In genomic region chr6:99119109-99120031, GRCh38 we compare ENCODE assay signal across 8 cellular contexts.
DNase-seq lines count a peak whose midpoint lies in the region; ATAC-seq lines count a peak whose summit lies in the region.

No MANE protein-coding gene starts in this region.

- H3K4me1 ChIP-seq in iPS DF 6.9 (ENCODE audit: control insufficient read depth, insufficient read depth, low read length), result no peaks in the 10 kb centered on the region

- no peak overlapping the region for H3K4me3 ChIP-seq in iPS DF 6.9 (ENCODE audit: low read length)

- peaks cover 18 to 30% of the 10 kb centered on the region in 2 donors for H3K27me3 Mint-ChIP-seq in stimulated activated naive B cell treated with anti-CD40 and anti-IgM and Interleukin-4, amounts not matched to agents 10 μg/mL and 1 μg/mL and 100 μg/mL, for 72 hours
- peaks cover 35% of the 10 kb centered on the region for H3K27me3 Mint-ChIP-seq in activated CD8-positive, alpha-beta memory T cell treated with anti-CD3 and anti-CD28 coated beads, Interleukin-2, amount 10 ng/mL, durations not matched to agents 7 days and 5 days

- no peaks in the 10 kb centered on the region for H3K27me3 ChIP-seq in iPS DF 6.9 (ENCODE audit: control insufficient read depth, insufficient read depth, low read length)

- WGBS in iPS DF 6.9 (ENCODE audit: insufficient coverage, insufficient read length), result no CpG with 5 or more reads among the region's 8 CpGs

- H3K36me3 Mint-ChIP-seq in stimulated activated naive B cell treated with anti-CD40 and anti-IgM and Interleukin-4, amounts not matched to agents 10 μg/mL and 1 μg/mL and 100 μg/mL, for 72 hours, result no peaks in the 10 kb centered on the region
- no peaks in the 10 kb centered on the region for H3K36me3 Mint-ChIP-seq in activated CD8-positive, alpha-beta memory T cell treated with anti-CD3 and anti-CD28 coated beads, Interleukin-2, amount 10 ng/mL, durations not matched to agents 7 days and 5 days

- no peak overlapping the region for H3K27ac ChIP-seq in iPS DF 6.9 (ENCODE audit: low read length)

- no peaks in the 10 kb centered on the region for H3K36me3 ChIP-seq in iPS DF 6.9 (ENCODE audit: control insufficient read depth, insufficient read depth, low read length)

- CTCF ChIA-PET in activated CD8-positive, alpha-beta memory T cell treated with anti-CD3 and anti-CD28 coated beads, Interleukin-2, amount 10 ng/mL, durations not matched to agents 7 days and 5 days (lab: Charles Lee), result interaction anchor here (0.9 to 1.4 kb wide), 5 partner anchors 10 to 350 kb away, joined by 3 to 4 read pairs (median 3); no protein-coding TSS in a partner anchor

- no peak overlapping the region for H3K27ac Mint-ChIP-seq in stimulated activated naive B cell treated with anti-CD40 and anti-IgM and Interleukin-4, amounts not matched to agents 10 μg/mL and 1 μg/mL and 100 μg/mL, for 72 hours
- H3K27ac Mint-ChIP-seq in activated CD8-positive, alpha-beta memory T cell treated with anti-CD3 and anti-CD28 coated beads, Interleukin-2, amount 10 ng/mL, durations not matched to agents 7 days and 5 days, result no peak overlapping the region

- H3K9me3 Mint-ChIP-seq in stimulated activated naive B cell treated with anti-CD40 and anti-IgM and Interleukin-4, amounts not matched to agents 10 μg/mL and 1 μg/mL and 100 μg/mL, for 72 hours, result no peaks in the 10 kb centered on the region
- no peaks in the 10 kb centered on the region for H3K9me3 Mint-ChIP-seq in activated CD8-positive, alpha-beta memory T cell treated with anti-CD3 and anti-CD28 coated beads, Interleukin-2, amount 10 ng/mL, durations not matched to agents 7 days and 5 days (ENCODE audit: low read depth)

- peak; percentile 76 for DNase-seq in DMS 273 (lab: John Stamatoyannopoulos, UW; ENCODE audit: unreplicated experiment)
- peak; percentile 18 for DNase-seq in GM19238 (ENCODE audit: insufficient read length, low spot score)
- peak; percentile 64 to 84 for DNase-seq in NCI-H526 (lab: John Stamatoyannopoulos, UW)
- peak; percentile 35 for DNase-seq in amniotic epithelial cell (ENCODE audit: low read depth)
- DNase-seq in iPS DF 6.9 (ENCODE audit: low read depth, low spot score), result peak; percentile 11
- peak; percentile 4 for DNase-seq in stimulated activated naive B cell treated with anti-CD40 and anti-IgM and Interleukin-4, amounts not matched to agents 10 μg/mL and 1 μg/mL and 100 μg/mL, for 72 hours
- DNase-seq in activated CD8-positive, alpha-beta memory T cell treated with anti-CD3 and anti-CD28 coated beads, Interleukin-2, amount 10 ng/mL, durations not matched to agents 7 days and 5 days, result no peak

- no peak overlapping the region for H3K4me3 Mint-ChIP-seq in stimulated activated naive B cell treated with anti-CD40 and anti-IgM and Interleukin-4, amounts not matched to agents 10 μg/mL and 1 μg/mL and 100 μg/mL, for 72 hours
- H3K4me3 Mint-ChIP-seq in activated CD8-positive, alpha-beta memory T cell treated with anti-CD3 and anti-CD28 coated beads, Interleukin-2, amount 10 ng/mL, durations not matched to agents 7 days and 5 days, result no peak overlapping the region

- no peaks in the 10 kb centered on the region for H3K9me3 ChIP-seq in iPS DF 6.9 (ENCODE audit: control insufficient read depth, insufficient read depth, low read length)

- ATAC-seq in HG03469 (IDR thresholded peaks at IDR 0.05; ENCODE audit: unreplicated experiment), result peak; percentile 80
- peak; percentile 57 to 64 for ATAC-seq in stimulated activated naive B cell treated with anti-CD40 and anti-IgM and Interleukin-4, amounts not matched to agents 10 μg/mL and 1 μg/mL and 100 μg/mL, for 72 hours (replicated peaks)
- no peak for ATAC-seq in activated CD8-positive, alpha-beta memory T cell treated with anti-CD3 and anti-CD28 coated beads, Interleukin-2, amount 10 ng/mL, durations not matched to agents 7 days and 5 days

- no peaks in the 10 kb centered on the region for H3K4me1 Mint-ChIP-seq in stimulated activated naive B cell treated with anti-CD40 and anti-IgM and Interleukin-4, amounts not matched to agents 10 μg/mL and 1 μg/mL and 100 μg/mL, for 72 hours
- H3K4me1 Mint-ChIP-seq in activated CD8-positive, alpha-beta memory T cell treated with anti-CD3 and anti-CD28 coated beads, Interleukin-2, amount 10 ng/mL, durations not matched to agents 7 days and 5 days, result no peaks in the 10 kb centered on the region
